ENCODE assay signal across 15 cellular contexts in genomic region chr2:154307007-154307406, GRCh38.
DNase-seq lines count a peak whose midpoint lies in the region; TF ChIP-seq lines count a peak whose summit lies in the region.
"Had no signal": no experiment of that assay in that cellular context is flagged by ENCODE, and none has a peak within 500 bp of the region (broad histone marks: within the 10 kb centered on the region; RNA-seq: fewer than 3 reads in every experiment).

No MANE protein-coding gene starts in this region.

- no peak overlapping the region for H3K4me3 Mint-ChIP-seq in mesothelial cell of epicardium
- peak overlapping the region; percentile 18 for H3K4me3 Mint-ChIP-seq in type B pancreatic cell
- H3K4me3 Mint-ChIP-seq in osteocyte (ENCODE audit: unreplicated experiment) = no peak overlapping the region
- H3K4me3 Mint-ChIP-seq: CD14-positive monocyte; CD8-positive, alpha-beta T cell had no signal

- H3K27me3 ChIP-seq in HAP-1 (ENCODE audit: low read depth) = no peaks in the 10 kb centered on the region

- H3K27ac Mint-ChIP-seq in mesothelial cell of epicardium (peak overlapping the region; percentile 78), type B pancreatic cell (no peak overlapping the region), osteocyte (ENCODE audit: unreplicated experiment) (no peak overlapping the region)
- H3K27ac Mint-ChIP-seq: CD14-positive monocyte; CD8-positive, alpha-beta T cell had no signal

- no peak for TF ChIP-seq CTCF in mesothelial cell of epicardium (IDR thresholded peaks at IDR 0.05; ENCODE audit: unreplicated experiment)
- TF ChIP-seq CTCF in type B pancreatic cell (conservative IDR thresholded peaks at IDR 0.05) = no peak
- TF ChIP-seq CTCF in osteocyte (IDR thresholded peaks at IDR 0.05) = no peak

- H3K4me1 Mint-ChIP-seq in mesothelial cell of epicardium (peaks cover 46% of the 10 kb centered on the region), type B pancreatic cell (ENCODE audit: unreplicated experiment) (peaks cover 9% of the 10 kb centered on the region), osteocyte (ENCODE audit: unreplicated experiment) (no peaks in the 10 kb centered on the region)
- H3K4me1 Mint-ChIP-seq: CD14-positive monocyte had no signal

- peaks cover 23% of the 10 kb centered on the region for H3K4me1 ChIP-seq in HAP-1
- H3K4me1 ChIP-seq: A549 had no signal

- no peaks in the 10 kb centered on the region for H3K27me3 Mint-ChIP-seq in mesothelial cell of epicardium (ENCODE audit: low read depth)
- H3K27me3 Mint-ChIP-seq in type B pancreatic cell = peaks cover 2% of the 10 kb centered on the region
- no peaks in the 10 kb centered on the region for H3K27me3 Mint-ChIP-seq in osteocyte (ENCODE audit: unreplicated experiment)

- DNase-seq in HAP-1 (ENCODE audit: low spot score in 2 of 2) (peak; percentile 18 to 73), cerebellar cortex (ENCODE audit: low spot score) (peak; percentile 24), mesothelial cell of epicardium (ENCODE audit: low spot score in 2 of 2, unreplicated experiment in 2 of 2) (no peak), type B pancreatic cell (ENCODE audit: extremely low spot score, unreplicated experiment) (no peak), NCI-H1436 treated with DMSO at 0.1 percent for 48 hours (lab: John Stamatoyannopoulos, UW) (no peak), osteocyte (ENCODE audit: extremely low spot score, unreplicated experiment) (no peak), superior temporal gyrus (ENCODE audit: extremely low spot score) (no peak)
- DNase-seq: CD8-positive, alpha-beta T cell; COR-L47; DMS153; DMS79 treated with DMSO at 0.1 percent for 48 hours; EL; GDM1 had no signal

- H3K36me3 Mint-ChIP-seq in mesothelial cell of epicardium (peaks cover 10% of the 10 kb centered on the region), type B pancreatic cell (no peaks in the 10 kb centered on the region), osteocyte (ENCODE audit: unreplicated experiment) (no peaks in the 10 kb centered on the region)
- H3K36me3 Mint-ChIP-seq: CD14-positive monocyte; CD8-positive, alpha-beta T cell had no signal

- H3K9me3 ChIP-seq in HAP-1 = no peaks in the 10 kb centered on the region
- H3K9me3 ChIP-seq: A549 had no signal

- in situ Hi-C loops in HAP-1 (cut with MboI; ENCODE audit: low sequenced_read_pairs) = no loop called here

- no peak overlapping the region for H3K4me3 ChIP-seq in HAP-1
- H3K4me3 ChIP-seq: A549 had no signal

- H3K36me3 ChIP-seq in HAP-1 (replicated peaks) = no peaks in the 10 kb centered on the region

- H3K9me3 Mint-ChIP-seq in mesothelial cell of epicardium = peaks cover 8% of the 10 kb centered on the region
- no peaks in the 10 kb centered on the region for H3K9me3 Mint-ChIP-seq in type B pancreatic cell
- peaks cover 6% of the 10 kb centered on the region for H3K9me3 Mint-ChIP-seq in osteocyte (ENCODE audit: unreplicated experiment)

Comparison
In these comparisons a context has a peak if more than half of its experiments do, and no peak if none do; other contexts are left out.
1. DNase-seq: peak in HAP-1 (2 of 2) and cerebellar cortex (single experiment); none in mesothelial cell of epicardium (0 of 2), type B pancreatic cell (single experiment), NCI-H1436 treated with DMSO at 0.1 percent for 48 hours (single experiment), osteocyte (single experiment) and superior temporal gyrus (single experiment).